8 cellular contexts compared by ENCODE assay signal in genomic region chr15:24326499-24326898, GRCh38.
DNase-seq lines count a peak whose midpoint lies in the region; ATAC-seq and TF ChIP-seq lines count a peak whose summit lies in the region.
"Not testable (repeated sequence)": the region's sequence is repeated elsewhere in the genome, so short reads cannot be mapped to it uniquely, and the experiment has no call there.

No MANE protein-coding gene starts in this region.

- not testable (repeated sequence) for H3K27me3 Mint-ChIP-seq in HFFc6 (ENCODE audit: insufficient read depth); nephron (ENCODE audit: low read depth)

- H4K20me1 ChIP-seq in hepatocyte (ENCODE audit: insufficient read depth, poor library complexity, severe bottlenecking): not testable (repeated sequence)

- not testable (repeated sequence) for TF ChIP-seq POLR2A in esophagus muscularis mucosa (IDR thresholded peaks at IDR 0.05; ENCODE audit: low read depth)

- H3K4me1 Mint-ChIP-seq in HFFc6 (ENCODE audit: low read depth): not testable (repeated sequence)
- H3K4me1 Mint-ChIP-seq in nephron: peaks cover 13% of the 10 kb centered on the region

- intact Hi-C loops in esophagus muscularis mucosa (cut with DNase I); lower lobe of right lung (cut with DNase I): not testable (repeated sequence)

- not testable (repeated sequence) for H3K9me2 ChIP-seq in hepatocyte (replicated peaks; ENCODE audit: insufficient read depth)

- H3K9me3 ChIP-seq in RWPE2 (ENCODE audit: severe bottlenecking); esophagus muscularis mucosa; hepatocyte (ENCODE audit: low read depth); lower lobe of right lung; stomach smooth muscle (ENCODE audit: control insufficient read depth in 2 of 2, low read length in 2 of 2): not testable (repeated sequence)

- ATAC-seq in RWPE2 (ENCODE audit: low read depth): peak; percentile 84
- ATAC-seq in lower lobe of right lung: peak; percentile 29 to 69

- H3K9ac ChIP-seq in stomach smooth muscle (ENCODE audit: low read length in 2 of 2): not testable (repeated sequence)

- in situ Hi-C loops in T47D (cut with HindIII; ENCODE audit: low pct_unique_long_range_greater_than_20kb, low sequenced_read_pairs): not testable (repeated sequence)

- not testable (repeated sequence) for H3K4me1 ChIP-seq in RWPE2 (ENCODE audit: insufficient read depth, poor library complexity, severe bottlenecking); hepatocyte (ENCODE audit: insufficient read depth); lower lobe of right lung; stomach smooth muscle (ENCODE audit: control insufficient read depth, insufficient read depth, low read length)
- peaks cover 0 to 13% (median 2%) of the 10 kb centered on the region in 4 donors for H3K4me1 ChIP-seq in esophagus muscularis mucosa

- not testable (repeated sequence) for TF ChIP-seq CTCF in HFFc6 (IDR thresholded peaks at IDR 0.05); RWPE2 (IDR thresholded peaks at IDR 0.05; ENCODE audit: poor library complexity, severe bottlenecking); esophagus muscularis mucosa (IDR thresholded peaks at IDR 0.05); hepatocyte (IDR thresholded peaks at IDR 0.05; ENCODE audit: poor library complexity); lower lobe of right lung (IDR thresholded peaks at IDR 0.05); nephron (IDR thresholded peaks at IDR 0.05; ENCODE audit: unreplicated experiment in 3 of 3)

- H3K79me2 ChIP-seq in hepatocyte: not testable (repeated sequence)

- not testable (repeated sequence) for H3K27ac Mint-ChIP-seq in HFFc6
- peak overlapping the region in 2 of 3 experiments; percentile 50 to 76 for H3K27ac Mint-ChIP-seq in nephron

- H3K27ac ChIP-seq in RWPE2 (ENCODE audit: poor library complexity, severe bottlenecking); hepatocyte; lower lobe of right lung: not testable (repeated sequence)
- H3K27ac ChIP-seq in esophagus muscularis mucosa (replicated peaks in 1 of 4) (peak overlapping the region in 3 of 4 donors; percentile 68 to 75 (median 74)), stomach smooth muscle (ENCODE audit: low read length) (peak overlapping the region; percentile 41)

- not testable (repeated sequence) for H3K27me3 ChIP-seq in RWPE2 (ENCODE audit: insufficient read depth, poor library complexity, severe bottlenecking); esophagus muscularis mucosa; hepatocyte; lower lobe of right lung (ENCODE audit: low read depth); stomach smooth muscle (ENCODE audit: control insufficient read depth in 1 of 2, insufficient read depth in 2 of 2, low read length in 2 of 2)

- H3K36me3 ChIP-seq in RWPE2 (ENCODE audit: low read depth); esophagus muscularis mucosa; hepatocyte (replicated peaks; ENCODE audit: insufficient read depth, low read depth); lower lobe of right lung; stomach smooth muscle (ENCODE audit: control insufficient read depth in 2 of 2, insufficient read depth in 2 of 2, low read length in 2 of 2): not testable (repeated sequence)

- not testable (repeated sequence) for H3K4me3 Mint-ChIP-seq in HFFc6, nephron

- DNase-seq in HFFc6: peak; percentile 1
- DNase-seq in RWPE2 (ENCODE audit: low spot score); esophagus muscularis mucosa (ENCODE audit: extremely low spot score); lower lobe of right lung: not testable (repeated sequence)
- peak; percentile 5 to 88 for DNase-seq in T47D (ENCODE audit: low read depth in 1 of 2, low spot score in 1 of 2)
- DNase-seq in hepatocyte (ENCODE audit: low spot score): peak; percentile 46

- peaks cover 17% of the 10 kb centered on the region for H3K9me3 Mint-ChIP-seq in HFFc6
- not testable (repeated sequence) for H3K9me3 Mint-ChIP-seq in nephron

- H3K36me3 Mint-ChIP-seq in HFFc6 (ENCODE audit: low read depth); nephron (ENCODE audit: low read depth): not testable (repeated sequence)

- H3K4me3 ChIP-seq in RWPE2 (ENCODE audit: severe bottlenecking); esophagus muscularis mucosa; hepatocyte; lower lobe of right lung; stomach smooth muscle (ENCODE audit: low read length in 2 of 2): not testable (repeated sequence)

- not testable (repeated sequence) for H3K4me2 ChIP-seq in hepatocyte

- 14% methylated on average over 1 of the region's 1 CpG for WGBS in esophagus muscularis mucosa
- 38% methylated on average over 1 of the region's 1 CpG for WGBS in hepatocyte (ENCODE audit: low lambda C conversion rate, missing lambda C conversion rate)

- TF ChIP-seq EP300 in esophagus muscularis mucosa (IDR thresholded peaks at IDR 0.05): not testable (repeated sequence)

- H2AFZ ChIP-seq in hepatocyte: not testable (repeated sequence)
